Comparison of ENCODE assay signal across 9 cellular contexts in the genomic region with DNA sequence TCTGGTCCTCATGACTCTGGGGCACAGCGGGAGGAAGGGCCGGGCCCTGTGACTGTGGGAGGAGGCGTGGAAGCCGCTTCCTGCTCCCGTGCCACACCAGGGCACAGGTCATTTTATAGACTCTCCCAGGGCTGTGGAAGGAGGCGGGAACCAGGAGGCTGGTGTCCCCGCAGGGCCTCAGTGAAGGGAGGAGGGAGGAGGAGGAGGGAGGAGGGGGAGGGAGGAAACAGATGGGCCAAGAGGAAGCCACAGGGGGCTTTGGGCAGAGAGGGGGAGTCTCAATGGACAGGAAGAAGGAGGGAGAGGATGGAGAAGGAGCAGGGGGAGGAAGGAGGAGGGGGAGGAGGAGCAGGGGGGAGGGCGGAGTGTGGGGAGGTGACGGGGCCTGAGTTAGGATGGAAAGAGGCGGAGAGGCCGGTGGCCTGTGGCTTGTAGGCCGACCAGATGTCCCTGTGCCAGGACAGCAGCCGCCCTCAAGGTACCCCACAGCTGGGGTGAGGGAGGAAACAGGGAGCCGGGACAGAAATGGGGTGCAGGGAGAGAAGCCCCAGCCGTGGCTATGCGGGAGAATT. TPM values are rescaled to one million over a fixed set of nuclear protein-coding genes. Genes with fewer than 3 reads are reported as not detected.
DNase-seq lines count a peak whose midpoint lies in the region; ATAC-seq and TF ChIP-seq lines count a peak whose summit lies in the region.
"Had no signal": no experiment of that assay in that cellular context is flagged by ENCODE, and none has a peak within 500 bp of the region (broad histone marks: within the 10 kb centered on the region; RNA-seq: fewer than 3 reads in every experiment).

No MANE protein-coding gene starts in this region.

- in situ Hi-C loops in IMR-90 (cut with MboI; ENCODE audit: low sequenced_read_pairs) = no loop called here

- H3K4ac ChIP-seq in IMR-90 (ENCODE audit: low read depth, low read length) = no peak overlapping the region

- H3K9me1 ChIP-seq in IMR-90 (ENCODE audit: insufficient read depth, low read length) = peaks cover 3% of the 10 kb centered on the region; the same call in 1 of the 2 replicates

- H3K4me2 ChIP-seq in IMR-90 (ENCODE audit: low read depth, low read length) = no peak overlapping the region

- H3K18ac ChIP-seq in IMR-90 (ENCODE audit: low read depth, low read length) = no peak overlapping the region

- no peaks in the 10 kb centered on the region for H4K20me1 ChIP-seq in IMR-90 (ENCODE audit: insufficient read depth, low read length)

- no peak overlapping the region for H3K23ac ChIP-seq in IMR-90 (ENCODE audit: low read depth, low read length)

- no peak overlapping the region for H2AK9ac ChIP-seq in IMR-90 (replicated peaks; ENCODE audit: low read depth, low read length, poor library complexity)

- no peak for DNase-seq in IMR-90
- DNase-seq in mucosa of descending colon = peak; percentile 58 to 83 (median 75)
- no peak for DNase-seq in HK-2 (ENCODE audit: unreplicated experiment)
- no peak for DNase-seq in hypothalamus (lab: John Stamatoyannopoulos, UW)
- no peak for DNase-seq in NCI-H510A (lab: John Stamatoyannopoulos, UW)
- DNase-seq: NCI-H187 treated with DMSO at 0.1 percent for 48 hours had no signal

- no peak overlapping the region for H2AK5ac ChIP-seq in IMR-90 (ENCODE audit: low read depth, low read length)

- POLR2A ChIA-PET in IMR-90 (lab: Charles Lee; ENCODE audit: unreplicated experiment) = no interaction called here

- no peak for TF ChIP-seq POLR2A in IMR-90 (IDR thresholded peaks at IDR 0.05; ENCODE audit: low read depth, low read length)

- H2BK20ac ChIP-seq in IMR-90 (ENCODE audit: low read depth, low read length) = no peak overlapping the region

- H2BK15ac ChIP-seq in IMR-90 (ENCODE audit: low read depth, low read length) = no peak overlapping the region

- no peak overlapping the region for H3K9ac ChIP-seq in IMR-90 (ENCODE audit: low read depth, low read length)

- no peak overlapping the region for H4K8ac ChIP-seq in IMR-90 (ENCODE audit: low read depth in 2 of 2, low read length in 2 of 2)

- dilution Hi-C loops in IMR-90 (cut with HindIII; ENCODE audit: low sequenced_read_pairs, unreplicated experiment) = no loop called here

- no CpG with 5 or more reads among the region's 16 CpGs for WGBS in IMR-90 (ENCODE audit: extremely low coverage in 2 of 2, insufficient read length in 1 of 2), 2 experiments

- H3K36me3 ChIP-seq in IMR-90 (ENCODE audit: control insufficient read depth, insufficient read depth, low read length) = no peaks in the 10 kb centered on the region
- no peaks in the 10 kb centered on the region for H3K36me3 ChIP-seq in mucosa of descending colon (ENCODE audit: low read depth)

- CTCF ChIA-PET in IMR-90 (lab: Yijun Ruan, JAX) = no interaction called here

- H3K79me1 ChIP-seq in IMR-90 (ENCODE audit: low read depth in 1 of 2, low read length in 2 of 2) = peaks cover 4 to 8% of the 10 kb centered on the region in 2 experiments; a peak in 1 of 4 replicates

- no peak overlapping the region for H2BK5ac ChIP-seq in IMR-90 (ENCODE audit: low read depth, low read length, poor library complexity, severe bottlenecking)

- TF ChIP-seq RAD21 in IMR-90 (IDR thresholded peaks at IDR 0.05; ENCODE audit: low read length) = no peak

- no peak for TF ChIP-seq CTCF in 22Rv1 (IDR thresholded peaks at IDR 0.05)
- TF ChIP-seq CTCF in IMR-90 (conservative IDR thresholded peaks at IDR 0.05; ENCODE audit: low read depth, low read length) = no peak
- TF ChIP-seq CTCF in mucosa of descending colon (IDR thresholded peaks at IDR 0.05) = no peak

- H3K27me3 ChIP-seq in IMR-90 (ENCODE audit: control insufficient read depth, insufficient read depth, low read length) = no peaks in the 10 kb centered on the region

- H3K27ac ChIP-seq in 22Rv1 (peak overlapping the region; percentile 82; the same call in 1 of the 2 replicates), IMR-90 (ENCODE audit: insufficient read depth, low read length) (no peak overlapping the region)

- H3K4me3 ChIP-seq in IMR-90 (ENCODE audit: insufficient read depth, low read depth, low read length) (no peak overlapping the region), mucosa of descending colon (no peak overlapping the region)

- no peaks in the 10 kb centered on the region for H3K4me1 ChIP-seq in IMR-90 (ENCODE audit: control insufficient read depth, insufficient read depth, low read length)
- peaks cover 7% of the 10 kb centered on the region for H3K4me1 ChIP-seq in mucosa of descending colon (ENCODE audit: low read depth)

- intact Hi-C loops in IMR-90 (cut with micrococcal nuclease) = no loop called here
- intact Hi-C loops in mucosa of descending colon (cut with DNase I, micrococcal nuclease) = no loop called here

- H3K9me3 ChIP-seq in IMR-90 (ENCODE audit: control insufficient read depth, insufficient read depth, low read length) (no peaks in the 10 kb centered on the region), mucosa of descending colon (no peaks in the 10 kb centered on the region)

- BruUV-seq in IMR-90 (replicated peaks; lab: Mats Ljungman, UMichigan) = no TSS peak

- no peak overlapping the region for H4K5ac ChIP-seq in IMR-90 (ENCODE audit: low read depth, low read length)

- no peak overlapping the region for H3K14ac ChIP-seq in IMR-90 (replicated peaks; ENCODE audit: low read depth, low read length)

- H3K56ac ChIP-seq in IMR-90 (ENCODE audit: extremely low read depth, insufficient read depth, low read length) = no peak overlapping the region

- peak overlapping the region; percentile 95 for H2AFZ ChIP-seq in IMR-90 (replicated peaks; ENCODE audit: low read length, poor library complexity)

- ATAC-seq in IMR-90 (ENCODE audit: low read depth) = no peak
- ATAC-seq in esophagus mucosa = peak; percentile 43
- ATAC-seq in mucosa of descending colon = peak; percentile 85
- ATAC-seq in HG02885 (IDR thresholded peaks at IDR 0.05; ENCODE audit: poor library complexity, unreplicated experiment) = no peak

- H4K91ac ChIP-seq in IMR-90 (ENCODE audit: insufficient read depth, low read depth, low read length) = no peak overlapping the region

- H2BK120ac ChIP-seq in IMR-90 (ENCODE audit: low read depth, low read length) = no peak overlapping the region

TF ChIP-seq in IMR-90, 13 proteins besides CTCF, POLR2A, EP300 and RAD21:
- no peak for TF ChIP-seq CHD1 (IDR thresholded peaks at IDR 0.05; ENCODE audit: low read depth, low read length)
- no peak for TF ChIP-seq BHLHE40 (IDR thresholded peaks at IDR 0.05; ENCODE audit: low read depth, low read length)
- TF ChIP-seq MAZ (IDR thresholded peaks at IDR 0.05; ENCODE audit: borderline replicate concordance, low read depth, low read length) = no peak
- TF ChIP-seq RCOR1 (IDR thresholded peaks at IDR 0.05; ENCODE audit: insufficient replicate concordance, low read length) = no peak

RNA-seq across cellular contexts. Expression of gene PLCXD1, which starts 6.2 kb away (rescaled TPM):
- total RNA-seq in IMR-90 (2012; rRNA removed) (16.7 and 19.2 TPM in 2 replicates), esophagus mucosa (17.8 TPM), mucosa of descending colon (10 to 100 TPM; 12.6 to 20.7 (median 13.8) TPM)
- 16.9 and 17.7 TPM in 2 replicates for polyA plus RNA-seq in IMR-90 (2012; rRNA removed)
- polyA plus RNA-seq in IMR-90 (2012; cell fraction: cytosol; rRNA removed) = 13.3 and 17.3 TPM in 2 replicates
- 32.9 and 59.1 TPM in 2 replicates for polyA plus RNA-seq in IMR-90 (2012; cell fraction: nucleus; rRNA removed; ENCODE audit: low replicate concordance)

RNA-seq across cellular contexts. Expression of gene GTPBP6, which starts 43.6 kb away (rescaled TPM):
- total RNA-seq in IMR-90 (2012; rRNA removed) = 24.0 and 24.7 TPM in 2 replicates
- polyA plus RNA-seq in IMR-90 (2012; rRNA removed) = 31.6 and 36.6 TPM in 2 replicates
- 35.3 and 45.5 TPM in 2 replicates for polyA plus RNA-seq in IMR-90 (2012; cell fraction: cytosol; rRNA removed)
- 29.3 and 56.5 TPM in 2 replicates for polyA plus RNA-seq in IMR-90 (2012; cell fraction: nucleus; rRNA removed; ENCODE audit: low replicate concordance)
- 35.3 TPM for total RNA-seq in esophagus mucosa
- total RNA-seq in mucosa of descending colon = 10 to 100 TPM; 49.8 to 55.8 (median 54.1) TPM

Comparison
In these comparisons a context has a peak if more than half of its experiments do, and no peak if none do; other contexts are left out.
1. ATAC-seq: peak in esophagus mucosa (single experiment) and mucosa of descending colon (single experiment); none in IMR-90 (single experiment) and HG02885 (single experiment).
2. DNase-seq: peak in mucosa of descending colon (3 of 3); none in IMR-90 (single experiment), HK-2 (single experiment), hypothalamus (0 of 51) and NCI-H510A (single experiment).